8 cellular contexts compared by ENCODE assay signal in the genomic region with DNA sequence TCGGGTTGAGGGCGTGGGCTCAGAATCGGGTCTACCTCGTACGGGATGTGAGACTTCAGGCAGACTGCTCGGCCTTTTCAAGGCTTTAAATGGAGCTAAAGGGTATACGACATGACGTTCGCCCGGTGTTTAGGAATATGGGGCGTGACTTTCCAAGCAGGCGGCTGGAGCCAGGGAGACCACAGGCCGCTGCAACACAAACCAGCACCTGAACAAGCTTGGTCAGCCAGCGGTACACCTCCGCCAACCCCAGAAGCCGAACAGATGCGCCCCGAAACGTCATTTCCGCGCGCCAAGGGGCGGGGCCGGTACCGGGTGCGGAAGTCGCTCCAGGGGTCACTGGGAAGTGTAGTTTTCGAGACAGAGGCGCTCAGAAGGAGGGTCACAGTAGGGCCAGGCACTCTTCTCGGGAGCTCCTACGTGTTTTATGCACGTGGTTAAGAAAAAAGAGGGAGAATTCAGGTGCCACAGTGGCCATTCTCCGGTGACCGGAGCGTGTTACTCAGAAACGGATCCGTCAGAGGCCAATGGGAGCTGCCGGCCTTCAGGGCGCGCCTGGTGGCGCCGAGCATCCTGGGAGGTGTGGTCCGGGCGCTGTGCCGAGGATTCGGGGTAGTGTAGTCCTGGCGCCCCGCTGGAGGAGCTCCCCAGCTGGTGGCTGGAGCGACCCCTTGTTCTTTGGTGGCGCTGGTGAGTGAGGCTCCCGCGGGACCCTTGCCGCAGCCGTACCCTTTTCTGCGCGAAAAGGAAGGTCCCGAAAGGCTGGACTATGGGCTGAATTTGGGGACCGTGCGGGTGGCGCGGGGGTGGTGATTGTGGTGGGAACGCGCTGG. TPM values are rescaled to one million over a fixed set of nuclear protein-coding genes. Genes with fewer than 3 reads are reported as not detected.
DNase-seq lines count a peak whose midpoint lies in the region; ATAC-seq, FAIRE-seq and TF ChIP-seq lines count a peak whose summit lies in the region.

A gene (plus strand): TSS at position 613 of the 833 bp plus-strand sequence. CDS start 17,160 bp downstream, outside the sequence.

- peak within 1 kb of the TSS; percentile 98 for H3K4me2 ChIP-seq in HepG2 (ENCODE audit: low read depth, low read length)

- peak; percentile 77 for FAIRE-seq in HepG2 (lab: Jason Lieb, UNC)

- BruUV-seq in HepG2 (replicated peaks; lab: Mats Ljungman, UMichigan) = no TSS peak

- H3K9ac ChIP-seq in HepG2 (ENCODE audit: insufficient read depth, low read depth, low read length) = peak within 1 kb of the TSS; percentile 88

- POLR2A ChIA-PET in HepG2 (lab: Yijun Ruan, JAX) = interaction anchor here (0.5 to 2.7 kb wide), 43 partner anchors 11 to 783 kb away, joined by 3 to 40 read pairs (median 4); a partner anchor contains a TSS

- peak; percentile 48; the same call in 1 of the 2 replicates for TF ChIP-seq RAD21 in HepG2 (CRISPR knock-in tag; IDR thresholded peaks at IDR 0.05)

- in situ Hi-C loops in HepG2 (cut with HindIII; ENCODE audit: extremely low pct_ligation_motif_present, low pct_unique_long_range_greater_than_20kb) = loop anchor here (25.0 kb wide), 1 partner anchor 776 kb away; no protein-coding TSS in a partner anchor

- H3K36me3 ChIP-seq in CD4-positive, CD25-positive, alpha-beta regulatory T cell (ENCODE audit: control insufficient read depth, insufficient read depth, low read length) = peaks cover 5% of the 10 kb centered on the region
- peaks cover 8 to 13% of the 10 kb centered on the region in 2 experiments; a peak in 4 of 5 replicates for H3K36me3 ChIP-seq in HepG2 (replicated peaks in 1 of 2; ENCODE audit: control insufficient read depth in 1 of 2, insufficient read depth in 2 of 2, low read length in 2 of 2)

- H4K20me1 ChIP-seq in HepG2 (ENCODE audit: insufficient read depth, low read length) = no peaks in the 10 kb centered on the region

- peak; percentile 95 for ATAC-seq in CD4-positive, CD25-positive, alpha-beta regulatory T cell (ENCODE audit: low read depth in 2 of 2)
- ATAC-seq in GM19395 (IDR thresholded peaks at IDR 0.05; ENCODE audit: unreplicated experiment) (peak; percentile 98), HG03558 (IDR thresholded peaks at IDR 0.05; ENCODE audit: extremely low read depth, unreplicated experiment) (peak; percentile 93), HepG2 (peak; percentile 98)

- peaks cover 23% of the 10 kb centered on the region for H3K36me3 Mint-ChIP-seq in CD4-positive, CD25-positive, alpha-beta regulatory T cell
- H3K36me3 Mint-ChIP-seq in dendritic cell treated with granulocyte-macrophage colony-stimulating factor and Interleukin-4, amounts not matched to agents 40 ng/mL and 50 ng/mL, for 4 days (ENCODE audit: low read depth) = peaks cover 39% of the 10 kb centered on the region

- CTCF ChIA-PET in HepG2 (lab: Yijun Ruan, JAX; ENCODE audit: low intra/inter-chr PET ratio, low total read pairs) = no interaction called here

- H3K9me3 Mint-ChIP-seq in CD4-positive, CD25-positive, alpha-beta regulatory T cell = peaks cover 0 to 16% (median 6%) of the 10 kb centered on the region in 7 donors
- peaks cover 32% of the 10 kb centered on the region for H3K9me3 Mint-ChIP-seq in dendritic cell treated with granulocyte-macrophage colony-stimulating factor and Interleukin-4, amounts not matched to agents 40 ng/mL and 50 ng/mL, for 4 days

- under 1% methylated on average over 53 of the region's 63 CpGs for WGBS in HepG2 (ENCODE audit: low lambda C conversion rate)

- peaks cover 19 to 20% of the 10 kb centered on the region in 2 experiments for H3K9me3 ChIP-seq in CD4-positive, CD25-positive, alpha-beta regulatory T cell (ENCODE audit: control insufficient read depth in 2 of 2, low read length in 2 of 2)
- peaks cover 33% of the 10 kb centered on the region for H3K9me3 ChIP-seq in HepG2 (ENCODE audit: low read length)

- peak; percentile 75 for TF ChIP-seq CTCF in HepG2 (CRISPR knock-in tag; IDR thresholded peaks at IDR 0.05)

- peak within 1 kb of the TSS; percentile 99 for H2AFZ ChIP-seq in HepG2 (ENCODE audit: low read length)

- H3K4me1 Mint-ChIP-seq in CD4-positive, CD25-positive, alpha-beta regulatory T cell = peaks cover 5 to 36% (median 23%) of the 10 kb centered on the region in 4 donors
- H3K4me1 Mint-ChIP-seq in dendritic cell treated with granulocyte-macrophage colony-stimulating factor and Interleukin-4, amounts not matched to agents 40 ng/mL and 50 ng/mL, for 4 days (ENCODE audit: low read depth) = peaks cover 17% of the 10 kb centered on the region

- peaks cover 20% of the 10 kb centered on the region for H3K27me3 Mint-ChIP-seq in CD4-positive, CD25-positive, alpha-beta regulatory T cell
- H3K27me3 Mint-ChIP-seq in dendritic cell treated with granulocyte-macrophage colony-stimulating factor and Interleukin-4, amounts not matched to agents 40 ng/mL and 50 ng/mL, for 4 days = peaks cover 22% of the 10 kb centered on the region

- intact Hi-C loops in dendritic cell treated with granulocyte-macrophage colony-stimulating factor and Interleukin-4, amounts not matched to agents 40 ng/mL and 50 ng/mL, for 4 days (cut with micrococcal nuclease) = loop anchor here (5.0 to 10.0 kb wide), 4 partner anchors 179 to 1553 kb away; a partner anchor contains a TSS
- intact Hi-C loops in HepG2 (cut with micrococcal nuclease; ENCODE audit: unreplicated experiment) = loop anchor here (1.0 to 10.0 kb wide), 5 partner anchors 37 to 219 kb away; a partner anchor contains a TSS

- peak; percentile 95 to 99 (median 97) for DNase-seq in CD4-positive, CD25-positive, alpha-beta regulatory T cell
- DNase-seq in NCI-H748 (lab: John Stamatoyannopoulos, UW; ENCODE audit: unreplicated experiment) (peak; percentile 99), HepG2 (ENCODE audit: low spot score) (peak; percentile 96)
- peak; percentile 94 to 98 for DNase-seq in activated CD4-positive, alpha-beta T cell treated with anti-CD3 and anti-CD28 coated beads, Interleukin-2, amount 50 U/mL, for 24 hours (ENCODE audit: low read depth in 1 of 2, low spot score in 1 of 2)
- DNase-seq in stimulated activated CD4-positive, alpha-beta T cell treated with anti-CD3 and anti-CD28 coated beads, Interleukin-2, amount 100 ng/mL, for 48 hours = peak; percentile 95

- peak within 1 kb of the TSS; percentile 97 for H3K27ac ChIP-seq in CD4-positive, CD25-positive, alpha-beta regulatory T cell (ENCODE audit: insufficient read depth, low read length, poor library complexity, severe bottlenecking)
- peak within 1 kb of the TSS; percentile 87 for H3K27ac ChIP-seq in HepG2 (ENCODE audit: extremely low read length, insufficient read depth, low read length)

- TF ChIP-seq EP300 in HepG2 (IDR thresholded peaks at IDR 0.05; ENCODE audit: low read depth in 2 of 2, low read length in 2 of 2) (peak; percentile 11 to 23; a peak in 1 of 4 replicates), HepG2 (CRISPR knock-in tag; IDR thresholded peaks at IDR 0.05; ENCODE audit: borderline replicate concordance) (0 out of 2 replicates have a peak, but pooled peaks have one; percentile 3)

- peak within 1 kb of the TSS; percentile 95 to 99 (median 99) for H3K27ac Mint-ChIP-seq in CD4-positive, CD25-positive, alpha-beta regulatory T cell
- H3K27ac Mint-ChIP-seq in dendritic cell treated with granulocyte-macrophage colony-stimulating factor and Interleukin-4, amounts not matched to agents 40 ng/mL and 50 ng/mL, for 4 days = peak within 1 kb of the TSS; percentile 98

- peaks cover 27% of the 10 kb centered on the region for H3K27me3 ChIP-seq in CD4-positive, CD25-positive, alpha-beta regulatory T cell (ENCODE audit: control insufficient read depth, insufficient read depth, low read length)
- no peaks in the 10 kb centered on the region; a peak in 1 of 5 replicates for H3K27me3 ChIP-seq in HepG2 (ENCODE audit: control insufficient read depth in 1 of 2, insufficient read depth in 2 of 2, low read length in 2 of 2)

- peak within 1 kb of the TSS; percentile 91 for H3K4me3 ChIP-seq in CD4-positive, CD25-positive, alpha-beta regulatory T cell (ENCODE audit: low read depth, low read length)
- peak within 1 kb of the TSS; percentile 76 to 93 (median 85) for H3K4me3 ChIP-seq in HepG2 (replicated peaks in 1 of 3; ENCODE audit: insufficient read depth in 1 of 3, low read depth in 2 of 3, low read length in 3 of 3)

- H3K4me3 Mint-ChIP-seq in CD4-positive, CD25-positive, alpha-beta regulatory T cell = peak within 1 kb of the TSS; percentile 96 to 100 (median 98)
- H3K4me3 Mint-ChIP-seq in dendritic cell treated with granulocyte-macrophage colony-stimulating factor and Interleukin-4, amounts not matched to agents 40 ng/mL and 50 ng/mL, for 4 days = peak within 1 kb of the TSS; percentile 94

- TF ChIP-seq POLR2A in HepG2 (IDR thresholded peaks at IDR 0.05; ENCODE audit: insufficient read depth in 1 of 2, low read depth in 2 of 2, low read length in 2 of 2) = peak; percentile 97

- peaks cover 38% of the 10 kb centered on the region for H3K79me2 ChIP-seq in HepG2 (ENCODE audit: insufficient read depth, low read length)

- peaks cover 17% of the 10 kb centered on the region for H3K4me1 ChIP-seq in CD4-positive, CD25-positive, alpha-beta regulatory T cell (ENCODE audit: control insufficient read depth, insufficient read depth, low read length, poor library complexity, severe bottlenecking)
- peaks cover 20% of the 10 kb centered on the region for H3K4me1 ChIP-seq in HepG2 (ENCODE audit: insufficient read depth, low read length)

RNA-seq across cellular contexts. Expression of the gene that starts here (rescaled TPM):
- total RNA-seq in CD4-positive, CD25-positive, alpha-beta regulatory T cell = 7.2 TPM
- polyA plus RNA-seq in CD4-positive, CD25-positive, alpha-beta regulatory T cell = 10 to 100 TPM in 2 of 4 donors, 1 to 10 TPM in 2; 7.5 to 11.1 (median 9.4) TPM
- 25.9 and 26.7 TPM in 2 replicates for total RNA-seq in HepG2 (2016; rRNA removed; fragmentation: Illumina TruSeq; extraction: Trizol)
- 20.4 and 21.1 TPM in 2 replicates for total RNA-seq in HepG2 (2016; cell fraction: cytosol; rRNA removed; fragmentation: Illumina TruSeq; extraction: Trizol; ENCODE audit: low read depth)
- total RNA-seq in HepG2 (2016; cell fraction: insoluble cytoplasmic fraction; rRNA removed; fragmentation: Illumina TruSeq; extraction: Trizol) = 26.5 and 28.9 TPM in 2 replicates
- total RNA-seq in HepG2 (2016; cell fraction: membrane; rRNA removed; fragmentation: Illumina TruSeq; extraction: Trizol) = 14.9 and 18.4 TPM in 2 replicates
- total RNA-seq in HepG2 (2016; cell fraction: nucleus; rRNA removed; fragmentation: Illumina TruSeq; extraction: Trizol) = 34.7 and 40.8 TPM in 2 replicates
- 23.5 and 27.2 TPM in 2 replicates for polyA plus RNA-seq in HepG2 (2011; rRNA removed)
- polyA plus RNA-seq in HepG2 (2011; cell fraction: cytosol; rRNA removed) = 16.3 and 20.3 TPM in 2 replicates
- 66.0 and 71.0 TPM in 2 replicates for polyA plus RNA-seq in HepG2 (2011; cell fraction: nucleus; rRNA removed)
- 14.2 and 16.6 TPM in 2 replicates for polyA plus RNA-seq in HepG2 (2012)
- polyA plus RNA-seq in HepG2 (2016; cell fraction: cytosol; fragmentation: Illumina TruSeq; extraction: Trizol; ENCODE audit: low read depth) = 2.1 and 2.4 TPM in 2 replicates
- polyA plus RNA-seq in HepG2 (2016; cell fraction: insoluble cytoplasmic fraction; fragmentation: Illumina TruSeq; extraction: Trizol; ENCODE audit: low read depth) = 16.5 and 16.7 TPM in 2 replicates
- 5.2 and 5.4 TPM in 2 replicates for polyA plus RNA-seq in HepG2 (2016; cell fraction: membrane; fragmentation: Illumina TruSeq; extraction: Trizol; ENCODE audit: low read depth)
- 69.3 and 73.3 TPM in 2 replicates for polyA plus RNA-seq in HepG2 (2016; cell fraction: nucleus; fragmentation: Illumina TruSeq; extraction: Trizol; ENCODE audit: insufficient read depth, low read depth)
- polyA minus RNA-seq in HepG2 (2011; rRNA and poly(A)+ RNA removed; ENCODE audit: low replicate concordance) = 7.4 and 27.1 TPM in 2 replicates
- 10.5 and 10.6 TPM in 2 replicates for polyA minus RNA-seq in HepG2 (2011; cell fraction: cytosol; rRNA and poly(A)+ RNA removed)
- 25.5 and 34.3 TPM in 2 replicates for polyA minus RNA-seq in HepG2 (2011; cell fraction: nucleus; rRNA and poly(A)+ RNA removed)

Comparison
In these comparisons a context has a peak if more than half of its experiments do, and no peak if none do; other contexts are left out.
1. Peak in every context shown above with its lines: DNase-seq, ATAC-seq, H3K4me3 ChIP-seq and H3K27ac ChIP-seq.